9 cellular contexts compared by ENCODE assay signal in the genomic region with DNA sequence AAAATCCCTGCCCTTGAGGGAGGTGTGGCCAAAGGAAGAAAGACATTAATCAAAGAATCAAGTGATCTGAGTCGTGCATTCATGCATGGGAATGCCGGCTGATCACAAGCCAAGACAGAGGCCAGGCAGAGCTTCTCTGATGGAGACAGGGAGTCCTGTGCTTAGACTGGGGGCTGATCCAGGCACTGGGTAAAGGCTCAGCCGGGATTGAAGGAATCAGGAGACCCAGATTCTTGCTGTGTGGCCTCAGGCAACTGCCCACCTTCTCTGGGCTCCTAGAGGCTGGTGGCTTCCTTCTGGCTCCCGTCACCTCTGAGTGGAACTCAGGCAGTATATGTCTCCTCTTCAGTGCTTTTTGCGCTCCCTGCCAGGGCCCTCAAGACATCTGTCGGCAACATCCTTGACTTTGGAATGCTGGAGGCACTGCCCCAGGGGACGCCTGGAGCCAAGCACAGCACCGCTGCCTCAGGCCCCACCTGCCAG. TPM values are rescaled to one million over a fixed set of nuclear protein-coding genes. Genes with fewer than 3 reads are reported as not detected.
DNase-seq lines count a peak whose midpoint lies in the region; ATAC-seq and TF ChIP-seq lines count a peak whose summit lies in the region.
"Had no signal": no experiment of that assay in that cellular context is flagged by ENCODE, and none has a peak within 500 bp of the region (broad histone marks: within the 10 kb centered on the region; RNA-seq: fewer than 3 reads in every experiment).

No MANE protein-coding gene starts in this region.

- peaks cover 91% of the 10 kb centered on the region for H3K79me2 ChIP-seq in PC-3 (ENCODE audit: low read length)

- BruUV-seq in Panc1 (replicated peaks; lab: Mats Ljungman, UMichigan) (no TSS peak), PC-3 (replicated peaks; lab: Mats Ljungman, UMichigan) (no TSS peak)

- peak in 1 of 4 donors; percentile 55 for TF ChIP-seq EP300 in sigmoid colon (IDR thresholded peaks at IDR 0.05)

- no peak for TF ChIP-seq CTCF in Panc1 (IDR thresholded peaks at IDR 0.05)
- no peak for TF ChIP-seq CTCF in sigmoid colon (IDR thresholded peaks at IDR 0.05)
- no peak for TF ChIP-seq CTCF in PC-3 (conservative IDR thresholded peaks at IDR 0.05; ENCODE audit: low read depth, low read length)

- H3K4me1 ChIP-seq in Panc1 (ENCODE audit: control insufficient read depth, insufficient read depth, low read length) (peaks cover 81% of the 10 kb centered on the region), sigmoid colon (peaks cover 0 to 94% (median 91%) of the 10 kb centered on the region in 4 donors), PC-3 (ENCODE audit: insufficient read depth, low read length) (peaks cover 35% of the 10 kb centered on the region)

- no peak for TF ChIP-seq POLR2A in sigmoid colon (IDR thresholded peaks at IDR 0.05)

- no peaks in the 10 kb centered on the region for H3F3A ChIP-seq in PC-3 (ENCODE audit: low read length, unreplicated experiment)

- WGBS in sigmoid colon, 2 donors = 74 to 77% methylated on average over 8 of the region's 8 CpGs

- no peak overlapping the region for H2AFZ ChIP-seq in PC-3 (ENCODE audit: low read length)

- no peak overlapping the region for H3K4me3 ChIP-seq in Panc1 (ENCODE audit: low read depth in 2 of 2, low read length in 2 of 2)
- H3K4me3 ChIP-seq in sigmoid colon = no peak overlapping the region
- H3K4me3 ChIP-seq in PC-3 (ENCODE audit: low read length) = no peak overlapping the region

- POLR2A ChIA-PET in Panc1 (lab: Charles Lee) (no interaction called here), PC-3 (lab: Charles Lee; ENCODE audit: unreplicated experiment) (no interaction called here)

- H3K27ac ChIP-seq in Panc1 (ENCODE audit: low read length) = peak overlapping the region; percentile 93
- peak overlapping the region; percentile 95 to 99 (median 98) for H3K27ac ChIP-seq in sigmoid colon
- no peak overlapping the region for H3K27ac ChIP-seq in PC-3 (ENCODE audit: low read length)

- intact Hi-C loops in Panc1 (cut with micrococcal nuclease; ENCODE audit: unreplicated experiment) = no loop called here
- intact Hi-C loops in sigmoid colon (cut with DNase I) = no loop called here
- intact Hi-C loops in PC-3 (cut with micrococcal nuclease) = no loop called here

- CTCF ChIA-PET in Panc1 (lab: Charles Lee) (no interaction called here), PC-3 (lab: Charles Lee) (no interaction called here)

- no peak overlapping the region for H3K4me2 ChIP-seq in PC-3 (ENCODE audit: low read length)

- H3K9me2 ChIP-seq in PC-3 (replicated peaks; ENCODE audit: low read length) = no peaks in the 10 kb centered on the region

- DNase-seq in ELF-1 (ENCODE audit: low read depth, low spot score) (peak; percentile 58), Panc1 (ENCODE audit: low read depth, low spot score) (no peak), foreskin melanocyte (peak; percentile 84), sigmoid colon (peak; percentile 88), PC-3 (no peak), SW480 (ENCODE audit: low spot score) (no peak)
- DNase-seq: activated CD8-positive, alpha-beta memory T cell treated with anti-CD3 and anti-CD28 coated beads for 24 hours had no signal

- ATAC-seq in Panc1 (no peak), PC-3 (no peak), GM18867 (IDR thresholded peaks at IDR 0.05; ENCODE audit: unreplicated experiment) (no peak), GM21529 (IDR thresholded peaks at IDR 0.05; ENCODE audit: unreplicated experiment) (no peak)

- H4K20me1 ChIP-seq in PC-3 (ENCODE audit: low read length) = peaks cover 42% of the 10 kb centered on the region

- H3K27me3 ChIP-seq in Panc1 (ENCODE audit: control insufficient read depth, insufficient read depth, low read length) = no peaks in the 10 kb centered on the region
- no peaks in the 10 kb centered on the region for H3K27me3 ChIP-seq in sigmoid colon
- no peaks in the 10 kb centered on the region for H3K27me3 ChIP-seq in PC-3 (ENCODE audit: low read length)

- in situ Hi-C loops in Panc1 (cut with HindIII; ENCODE audit: low pct_unique_long_range_greater_than_20kb, low sequenced_read_pairs) = no loop called here

- no peak overlapping the region for H3K9ac ChIP-seq in PC-3 (ENCODE audit: low read length)

- H3K36me3 ChIP-seq in Panc1 (ENCODE audit: control insufficient read depth, insufficient read depth, low read length) (no peaks in the 10 kb centered on the region), sigmoid colon (no peaks in the 10 kb centered on the region), PC-3 (ENCODE audit: low read depth, low read length) (no peaks in the 10 kb centered on the region; the same call in 1 of the 2 replicates)

- no peaks in the 10 kb centered on the region for H3K9me3 ChIP-seq in Panc1 (ENCODE audit: control insufficient read depth, insufficient read depth, low read depth, low read length)
- H3K9me3 ChIP-seq in sigmoid colon = no peaks in the 10 kb centered on the region
- no peaks in the 10 kb centered on the region for H3K9me3 ChIP-seq in PC-3 (ENCODE audit: low read length)

RNA-seq across cellular contexts. Expression of a gene that starts 17.7 kb away (rescaled TPM):
- total RNA-seq in Panc1 (2021; ENCODE audit: unreplicated experiment) = 51.0 TPM
- polyA plus RNA-seq in Panc1 (2012; ENCODE audit: insufficient read length) = 39.2 TPM
- 10 to 100 TPM in 2 of 4 donors, 1 to 10 TPM in 2; 7.4 to 31.9 (median 12.5) TPM for total RNA-seq in sigmoid colon
- 10 to 100 TPM in 1 of 3 donors, 1 to 10 TPM in 2; 1.8 to 14.2 (median 2.5) TPM for polyA plus RNA-seq in sigmoid colon
- total RNA-seq in PC-3 (2014; rRNA removed) = 33.0 and 64.2 TPM in 2 replicates

Comparison
In these comparisons a context has a peak if more than half of its experiments do, and no peak if none do; other contexts are left out.
1. DNase-seq: peak in ELF-1 (single experiment), foreskin melanocyte (single experiment) and sigmoid colon (single experiment); none in Panc1 (single experiment), PC-3 (single experiment) and SW480 (single experiment).